In genomic region chr9:125706661-125707539, GRCh38 we compare ENCODE assay signal across 1 cellular context.
TF ChIP-seq lines count a peak whose summit lies in the region.

Gene MAPKAP1 (minus strand): TSS chr9:125707208. CDS start chr9:125672574, 34,634 bp downstream.

TF ChIP-seq in HepG2, 621 proteins besides CTCF, POLR2A, EP300 and RAD21 (continued from another document and continues in another):
- TF ChIP-seq AFF4 (CRISPR knock-in tag; IDR thresholded peaks at IDR 0.05): 0 out of 2 replicates have a peak, but pooled peaks have one; percentile 45
- TF ChIP-seq, protein P1, sequence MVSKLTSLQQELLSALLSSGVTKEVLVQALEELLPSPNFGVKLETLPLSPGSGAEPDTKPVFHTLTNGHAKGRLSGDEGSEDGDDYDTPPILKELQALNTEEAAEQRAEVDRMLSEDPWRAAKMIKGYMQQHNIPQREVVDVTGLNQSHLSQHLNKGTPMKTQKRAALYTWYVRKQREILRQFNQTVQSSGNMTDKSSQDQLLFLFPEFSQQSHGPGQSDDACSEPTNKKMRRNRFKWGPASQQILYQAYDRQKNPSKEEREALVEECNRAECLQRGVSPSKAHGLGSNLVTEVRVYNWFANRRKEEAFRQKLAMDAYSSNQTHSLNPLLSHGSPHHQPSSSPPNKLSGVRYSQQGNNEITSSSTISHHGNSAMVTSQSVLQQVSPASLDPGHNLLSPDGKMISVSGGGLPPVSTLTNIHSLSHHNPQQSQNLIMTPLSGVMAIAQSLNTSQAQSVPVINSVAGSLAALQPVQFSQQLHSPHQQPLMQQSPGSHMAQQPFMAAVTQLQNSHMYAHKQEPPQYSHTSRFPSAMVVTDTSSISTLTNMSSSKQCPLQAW (CRISPR knock-in tag; IDR thresholded peaks at IDR 0.05): no peak
- no peak for TF ChIP-seq ZNF646 (CRISPR knock-in tag; IDR thresholded peaks at IDR 0.05)
- peak; percentile 53; the same call in 1 of the 2 replicates for TF ChIP-seq AKAP8 (CRISPR knock-in tag; IDR thresholded peaks at IDR 0.05)
- TF ChIP-seq PLRG1 (conservative IDR thresholded peaks at IDR 0.05): no peak
- no peak for TF ChIP-seq MIER2 (CRISPR knock-in tag; IDR thresholded peaks at IDR 0.05)
- TF ChIP-seq ZNF652 (CRISPR knock-in tag; IDR thresholded peaks at IDR 0.05; ENCODE audit: borderline replicate concordance, low read depth): no peak
- TF ChIP-seq, protein P2, sequence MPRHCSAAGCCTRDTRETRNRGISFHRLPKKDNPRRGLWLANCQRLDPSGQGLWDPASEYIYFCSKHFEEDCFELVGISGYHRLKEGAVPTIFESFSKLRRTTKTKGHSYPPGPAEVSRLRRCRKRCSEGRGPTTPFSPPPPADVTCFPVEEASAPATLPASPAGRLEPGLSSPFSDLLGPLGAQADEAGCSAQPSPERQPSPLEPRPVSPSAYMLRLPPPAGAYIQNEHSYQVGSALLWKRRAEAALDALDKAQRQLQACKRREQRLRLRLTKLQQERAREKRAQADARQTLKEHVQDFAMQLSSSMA (CRISPR knock-in tag; IDR thresholded peaks at IDR 0.05): no peak
- peak; percentile 72 for TF ChIP-seq TAF15 (IDR thresholded peaks at IDR 0.05; ENCODE audit: low read depth, low read length, poor library complexity, severe bottlenecking)
- TF ChIP-seq ZBTB39 (CRISPR knock-in tag; IDR thresholded peaks at IDR 0.05): no peak
- no peak for TF ChIP-seq ZNF619 (CRISPR knock-in tag; IDR thresholded peaks at IDR 0.05)
- no peak for TF ChIP-seq ZNF253 (CRISPR knock-in tag; IDR thresholded peaks at IDR 0.05; ENCODE audit: borderline replicate concordance)
- TF ChIP-seq ZSCAN12 (CRISPR knock-in tag; IDR thresholded peaks at IDR 0.05): no peak
- TF ChIP-seq ELK4 (CRISPR knock-in tag; IDR thresholded peaks at IDR 0.05; ENCODE audit: borderline replicate concordance): no peak
- no peak for TF ChIP-seq NCOR1 (IDR thresholded peaks at IDR 0.05; ENCODE audit: borderline replicate concordance, low read length)
- no peak for TF ChIP-seq ZNF260 (CRISPR knock-in tag; IDR thresholded peaks at IDR 0.05; ENCODE audit: borderline replicate concordance, low read depth)
- TF ChIP-seq, protein P3, sequence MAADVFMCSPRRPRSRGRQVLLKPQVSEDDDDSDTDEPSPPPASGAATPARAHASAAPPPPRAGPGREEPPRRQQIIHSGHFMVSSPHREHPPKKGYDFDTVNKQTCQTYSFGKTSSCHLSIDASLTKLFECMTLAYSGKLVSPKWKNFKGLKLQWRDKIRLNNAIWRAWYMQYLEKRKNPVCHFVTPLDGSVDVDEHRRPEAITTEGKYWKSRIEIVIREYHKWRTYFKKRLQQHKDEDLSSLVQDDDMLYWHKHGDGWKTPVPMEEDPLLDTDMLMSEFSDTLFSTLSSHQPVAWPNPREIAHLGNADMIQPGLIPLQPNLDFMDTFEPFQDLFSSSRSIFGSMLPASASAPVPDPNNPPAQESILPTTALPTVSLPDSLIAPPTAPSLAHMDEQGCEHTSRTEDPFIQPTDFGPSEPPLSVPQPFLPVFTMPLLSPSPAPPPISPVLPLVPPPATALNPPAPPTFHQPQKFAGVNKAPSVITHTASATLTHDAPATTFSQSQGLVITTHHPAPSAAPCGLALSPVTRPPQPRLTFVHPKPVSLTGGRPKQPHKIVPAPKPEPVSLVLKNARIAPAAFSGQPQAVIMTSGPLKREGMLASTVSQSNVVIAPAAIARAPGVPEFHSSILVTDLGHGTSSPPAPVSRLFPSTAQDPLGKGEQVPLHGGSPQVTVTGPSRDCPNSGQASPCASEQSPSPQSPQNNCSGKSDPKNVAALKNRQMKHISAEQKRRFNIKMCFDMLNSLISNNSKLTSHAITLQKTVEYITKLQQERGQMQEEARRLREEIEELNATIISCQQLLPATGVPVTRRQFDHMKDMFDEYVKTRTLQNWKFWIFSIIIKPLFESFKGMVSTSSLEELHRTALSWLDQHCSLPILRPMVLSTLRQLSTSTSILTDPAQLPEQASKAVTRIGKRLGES (CRISPR knock-in tag; IDR thresholded peaks at IDR 0.05; ENCODE audit: borderline replicate concordance): no peak
- TF ChIP-seq MEIS1 (CRISPR knock-in tag; IDR thresholded peaks at IDR 0.05; ENCODE audit: borderline replicate concordance): peak; percentile 68; the same call in 1 of the 2 replicates
- TF ChIP-seq ZMYM4 (CRISPR knock-in tag; IDR thresholded peaks at IDR 0.05): peak; percentile 78; the same call in 1 of the 2 replicates
- TF ChIP-seq, protein P4, sequence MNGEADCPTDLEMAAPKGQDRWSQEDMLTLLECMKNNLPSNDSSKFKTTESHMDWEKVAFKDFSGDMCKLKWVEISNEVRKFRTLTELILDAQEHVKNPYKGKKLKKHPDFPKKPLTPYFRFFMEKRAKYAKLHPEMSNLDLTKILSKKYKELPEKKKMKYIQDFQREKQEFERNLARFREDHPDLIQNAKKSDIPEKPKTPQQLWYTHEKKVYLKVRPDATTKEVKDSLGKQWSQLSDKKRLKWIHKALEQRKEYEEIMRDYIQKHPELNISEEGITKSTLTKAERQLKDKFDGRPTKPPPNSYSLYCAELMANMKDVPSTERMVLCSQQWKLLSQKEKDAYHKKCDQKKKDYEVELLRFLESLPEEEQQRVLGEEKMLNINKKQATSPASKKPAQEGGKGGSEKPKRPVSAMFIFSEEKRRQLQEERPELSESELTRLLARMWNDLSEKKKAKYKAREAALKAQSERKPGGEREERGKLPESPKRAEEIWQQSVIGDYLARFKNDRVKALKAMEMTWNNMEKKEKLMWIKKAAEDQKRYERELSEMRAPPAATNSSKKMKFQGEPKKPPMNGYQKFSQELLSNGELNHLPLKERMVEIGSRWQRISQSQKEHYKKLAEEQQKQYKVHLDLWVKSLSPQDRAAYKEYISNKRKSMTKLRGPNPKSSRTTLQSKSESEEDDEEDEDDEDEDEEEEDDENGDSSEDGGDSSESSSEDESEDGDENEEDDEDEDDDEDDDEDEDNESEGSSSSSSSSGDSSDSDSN (CRISPR knock-in tag; IDR thresholded peaks at IDR 0.05): peak; percentile 52; the same call in 1 of the 2 replicates
- TF ChIP-seq ZNF709 (CRISPR knock-in tag; IDR thresholded peaks at IDR 0.05): peak; percentile 90
- no peak for TF ChIP-seq ZNF24 (IDR thresholded peaks at IDR 0.05)
- no peak for TF ChIP-seq MAFK (conservative IDR thresholded peaks at IDR 0.05 in 1 of 2, IDR thresholded peaks at IDR 0.05 in 1 of 2; ENCODE audit: low read length in 2 of 2)
- no peak for TF ChIP-seq ZNF274 (CRISPR knock-in tag; IDR thresholded peaks at IDR 0.05)
- TF ChIP-seq NCOA1 (CRISPR knock-in tag; IDR thresholded peaks at IDR 0.05): 0 out of 2 replicates have a peak, but pooled peaks have one; percentile 34
- TF ChIP-seq, protein P5, sequence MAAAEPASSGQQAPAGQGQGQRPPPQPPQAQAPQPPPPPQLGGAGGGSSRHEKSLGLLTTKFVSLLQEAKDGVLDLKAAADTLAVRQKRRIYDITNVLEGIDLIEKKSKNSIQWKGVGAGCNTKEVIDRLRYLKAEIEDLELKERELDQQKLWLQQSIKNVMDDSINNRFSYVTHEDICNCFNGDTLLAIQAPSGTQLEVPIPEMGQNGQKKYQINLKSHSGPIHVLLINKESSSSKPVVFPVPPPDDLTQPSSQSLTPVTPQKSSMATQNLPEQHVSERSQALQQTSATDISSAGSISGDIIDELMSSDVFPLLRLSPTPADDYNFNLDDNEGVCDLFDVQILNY (CRISPR knock-in tag; conservative IDR thresholded peaks at IDR 0.05): 0 out of 2 replicates have a peak, but pooled peaks have one; percentile 23
- TF ChIP-seq, protein P6, sequence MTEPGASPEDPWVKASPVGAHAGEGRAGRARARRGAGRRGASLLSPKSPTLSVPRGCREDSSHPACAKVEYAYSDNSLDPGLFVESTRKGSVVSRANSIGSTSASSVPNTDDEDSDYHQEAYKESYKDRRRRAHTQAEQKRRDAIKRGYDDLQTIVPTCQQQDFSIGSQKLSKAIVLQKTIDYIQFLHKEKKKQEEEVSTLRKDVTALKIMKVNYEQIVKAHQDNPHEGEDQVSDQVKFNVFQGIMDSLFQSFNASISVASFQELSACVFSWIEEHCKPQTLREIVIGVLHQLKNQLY (CRISPR knock-in tag; IDR thresholded peaks at IDR 0.05): no peak
- TF ChIP-seq ZNF782 (CRISPR knock-in tag; IDR thresholded peaks at IDR 0.05; ENCODE audit: borderline replicate concordance): no peak; the same call in 1 of the 2 replicates
- TF ChIP-seq ZNF335 (CRISPR knock-in tag; IDR thresholded peaks at IDR 0.05): no peak
- no peak for TF ChIP-seq CBX2 (IDR thresholded peaks at IDR 0.05; ENCODE audit: low read depth, low read length)
- no peak for TF ChIP-seq CBX2 (CRISPR knock-in tag; IDR thresholded peaks at IDR 0.05; ENCODE audit: low read depth)
